Comparison of ENCODE assay signal across 8 cellular contexts in the genomic region with DNA sequence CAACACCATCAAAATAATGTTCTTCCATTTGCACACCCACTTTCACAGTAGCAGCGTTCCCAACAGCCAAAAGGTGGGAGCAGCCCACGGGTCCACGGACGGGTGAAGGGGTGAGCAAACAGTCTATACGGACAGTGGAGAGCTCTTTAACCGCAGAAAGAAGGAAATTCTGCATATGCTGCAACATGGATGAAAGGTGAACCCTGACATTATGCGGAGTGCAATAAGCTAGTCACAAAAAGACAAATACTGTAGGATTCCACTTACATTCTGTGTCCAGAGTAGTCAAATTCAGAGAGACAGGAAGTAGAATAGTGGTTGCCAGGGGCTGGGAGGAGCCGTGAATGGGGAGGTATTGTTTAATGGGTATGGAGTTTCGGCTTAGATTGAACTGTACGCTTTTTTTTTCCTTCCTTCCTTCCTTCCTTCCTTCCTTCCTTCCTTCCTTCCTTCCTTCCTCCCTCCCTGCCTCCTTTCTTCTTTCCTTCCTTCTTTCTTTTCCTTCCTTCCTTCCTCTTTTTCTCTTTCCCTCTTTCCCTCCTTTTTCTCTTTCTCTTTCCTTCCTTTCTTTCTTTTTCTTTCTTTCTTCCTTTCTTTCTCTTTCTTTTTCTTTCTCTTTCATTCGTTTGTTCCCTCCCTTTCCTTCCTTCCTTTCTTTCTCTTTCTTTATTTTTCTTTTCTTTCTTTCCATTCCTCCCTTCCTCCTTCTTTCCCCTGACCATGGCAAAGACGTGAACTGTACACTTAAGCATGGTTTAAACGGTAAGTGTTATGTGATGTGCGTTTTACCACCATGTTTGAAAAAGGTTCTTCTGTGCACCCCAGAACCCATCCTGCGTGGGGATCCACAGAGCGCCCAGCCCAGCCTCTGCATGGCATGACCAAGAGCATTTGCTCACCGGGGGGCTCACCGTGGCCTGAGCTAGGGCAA. TPM values are rescaled to one million over a fixed set of nuclear protein-coding genes. Genes with fewer than 3 reads are reported as not detected.
DNase-seq lines count a peak whose midpoint lies in the region; ATAC-seq and TF ChIP-seq lines count a peak whose summit lies in the region.

No MANE protein-coding gene starts in this region.

- H4K20me1 ChIP-seq in OCI-LY7 (ENCODE audit: insufficient read depth, low read length), result no peaks in the 10 kb centered on the region

- intact Hi-C loops in OCI-LY7 (cut with micrococcal nuclease; ENCODE audit: unreplicated experiment) (loop anchor here (2.0 kb wide), 1 partner anchor 35 kb away; no protein-coding TSS in a partner anchor), stomach (cut with DNase I; ENCODE audit: low total_unique reads) (no loop called here)

- POLR2A ChIA-PET in OCI-LY7 (lab: Charles Lee), result interaction anchor here (0.6 to 2.1 kb wide), 6 partner anchors 12 to 85 kb away, joined by 3 to 10 read pairs (median 6); no protein-coding TSS in a partner anchor

- H3K4me3 ChIP-seq in OCI-LY7 (ENCODE audit: low read depth, low read length, poor library complexity, severe bottlenecking), result peak overlapping the region; percentile 67
- peak overlapping the region; percentile 60 to 67 (median 62) for H3K4me3 ChIP-seq in stomach

- 31 to 36% (median 34%) methylated on average over 18 of the region's 18 CpGs for WGBS in stomach, 5 donors

- peak overlapping the region; percentile 47 for H3K27ac ChIP-seq in OCI-LY7 (ENCODE audit: low read depth, low read length, poor library complexity, severe bottlenecking)
- peak overlapping the region; percentile 49 for H3K27ac ChIP-seq in layer of hippocampus (ENCODE audit: low read depth, low read length)
- H3K27ac ChIP-seq in stomach, result peak overlapping the region; percentile 82 to 95 (median 93)

- no peak for DNase-seq in stimulated activated naive CD8-positive, alpha-beta T cell treated with anti-CD3 and anti-CD28 coated beads, Interleukin-15, Interleukin-2, amounts not matched to agents 100 U/mL and 50 U/mL, for 24 hours
- DNase-seq in OCI-LY7 (ENCODE audit: low spot score) (peak; percentile 63), stomach (no peak)
- DNase-seq in central memory CD4-positive, alpha-beta T cell, result peak; percentile 60

- peak overlapping the region; percentile 82 for H3K4me3 Mint-ChIP-seq in stimulated activated naive CD8-positive, alpha-beta T cell treated with anti-CD3 and anti-CD28 coated beads, Interleukin-15, Interleukin-2, amounts not matched to agents 100 ng/mL and 50 ng/mL, for 24 hours

- H3K4me1 Mint-ChIP-seq in stimulated activated naive CD8-positive, alpha-beta T cell treated with anti-CD3 and anti-CD28 coated beads, Interleukin-15, Interleukin-2, amounts not matched to agents 100 ng/mL and 50 ng/mL, for 24 hours (ENCODE audit: low read depth), result peaks cover 30% of the 10 kb centered on the region

- H3K36me3 ChIP-seq in OCI-LY7 (ENCODE audit: insufficient read depth, low read length) (no peaks in the 10 kb centered on the region), stomach (no peaks in the 10 kb centered on the region)

- no peak for TF ChIP-seq CTCF in OCI-LY7 (conservative IDR thresholded peaks at IDR 0.05; ENCODE audit: low read length)
- TF ChIP-seq CTCF in stomach (IDR thresholded peaks at IDR 0.05), result no peak

- TSS peak; percentile 80 for BruUV-seq in OCI-LY7 (replicated peaks; lab: Mats Ljungman, UMichigan)

- no peaks in the 10 kb centered on the region for H3K27me3 Mint-ChIP-seq in stimulated activated naive CD8-positive, alpha-beta T cell treated with anti-CD3 and anti-CD28 coated beads, Interleukin-15, Interleukin-2, amounts not matched to agents 100 ng/mL and 50 ng/mL, for 24 hours

- no peaks in the 10 kb centered on the region for H3K9me3 Mint-ChIP-seq in stimulated activated naive CD8-positive, alpha-beta T cell treated with anti-CD3 and anti-CD28 coated beads, Interleukin-15, Interleukin-2, amounts not matched to agents 100 ng/mL and 50 ng/mL, for 24 hours

- H3K79me2 ChIP-seq in OCI-LY7 (ENCODE audit: insufficient read depth, low read depth, low read length), result no peaks in the 10 kb centered on the region

- no peaks in the 10 kb centered on the region for H3K9me2 ChIP-seq in OCI-LY7 (ENCODE audit: insufficient read depth, low read length)

- H3K27me3 ChIP-seq in layer of hippocampus (ENCODE audit: control insufficient read depth, insufficient read depth, low read length) (no peaks in the 10 kb centered on the region), stomach (no peaks in the 10 kb centered on the region)

- H2AFZ ChIP-seq in OCI-LY7 (ENCODE audit: low read length), result peak overlapping the region; percentile 94

- ATAC-seq in stimulated activated naive CD8-positive, alpha-beta T cell treated with anti-CD3 and anti-CD28 coated beads, Interleukin-15, Interleukin-2, amounts not matched to agents 100 U/mL and 50 U/mL, for 24 hours, result no peak
- ATAC-seq in HG03280 (IDR thresholded peaks at IDR 0.05; ENCODE audit: unreplicated experiment) (peak; percentile 7), HG02884 (IDR thresholded peaks at IDR 0.05; ENCODE audit: unreplicated experiment) (no peak)

- H3K27ac Mint-ChIP-seq in stimulated activated naive CD8-positive, alpha-beta T cell treated with anti-CD3 and anti-CD28 coated beads, Interleukin-15, Interleukin-2, amounts not matched to agents 100 ng/mL and 50 ng/mL, for 24 hours, result peak overlapping the region; percentile 77

- peak overlapping the region; percentile 84 for H3K4me2 ChIP-seq in OCI-LY7 (ENCODE audit: low read length)

- TF ChIP-seq POLR2A in stomach (IDR thresholded peaks at IDR 0.05), result no peak

- CTCF ChIA-PET in OCI-LY7 (lab: Charles Lee; ENCODE audit: unreplicated experiment), result interaction anchor here (0.5 to 1.2 kb wide), 7 partner anchors 35 to 212 kb away, joined by 3 to 5 read pairs (median 3); no protein-coding TSS in a partner anchor

- H3K9me3 ChIP-seq in OCI-LY7 (ENCODE audit: low read length) (no peaks in the 10 kb centered on the region), stomach (no peaks in the 10 kb centered on the region)

- peaks cover 21% of the 10 kb centered on the region for H3K4me1 ChIP-seq in OCI-LY7 (ENCODE audit: insufficient read depth, low read length, poor library complexity, severe bottlenecking)
- H3K4me1 ChIP-seq in stomach, result peaks cover 10 to 38% (median 20%) of the 10 kb centered on the region in 4 donors

- no peak for TF ChIP-seq EP300 in stomach (IDR thresholded peaks at IDR 0.05)

- no peaks in the 10 kb centered on the region for H3K36me3 Mint-ChIP-seq in stimulated activated naive CD8-positive, alpha-beta T cell treated with anti-CD3 and anti-CD28 coated beads, Interleukin-15, Interleukin-2, amounts not matched to agents 100 ng/mL and 50 ng/mL, for 24 hours (ENCODE audit: low read depth)

RNA-seq across cellular contexts. Expression of a gene that starts 15.9 kb away (rescaled TPM):
- 1.1 and 1.2 TPM in 2 replicates for total RNA-seq in OCI-LY7 (2014; rRNA removed; shearing (Covaris generic))
- total RNA-seq in OCI-LY7 (2022), result 1.5 and 1.9 TPM in 2 replicates
- total RNA-seq in stomach, result 100 to 1,000 TPM in 2 of 5 donors, 10 to 100 TPM in 3; 11.2 to 357 (median 72.4) TPM
- 10 to 100 TPM in 2 of 3 donors, 1 to 10 TPM in 1; 5.3 to 23.3 (median 13.3) TPM for polyA plus RNA-seq in stomach

Comparison
In these comparisons a context has a peak if more than half of its experiments do, and no peak if none do; other contexts are left out.
1. DNase-seq: peak in OCI-LY7 (single experiment) and central memory CD4-positive, alpha-beta T cell (single experiment); none in stimulated activated naive CD8-positive, alpha-beta T cell treated with anti-CD3 and anti-CD28 coated beads, Interleukin-15, Interleukin-2, amounts not matched to agents 100 U/mL and 50 U/mL, for 24 hours (single experiment) and stomach (single experiment).
2. RNA of a gene that starts 15.9 kb away (total RNA-seq): 11.2 to 357 TPM in stomach; 1.1 to 1.9 TPM in OCI-LY7; every median in the first group is over 4 times any median in the second.
3. Peak in every context shown above with its lines, with median percentiles within 50 percentile points of each other: H3K27ac ChIP-seq.